Comparison of ENCODE assay signal across 24 cellular contexts in genomic region chr2:197810490-197810889, GRCh38. TPM values are rescaled to one million over a fixed set of nuclear protein-coding genes. Genes with fewer than 3 reads are reported as not detected.
"Had no signal": no experiment of that assay in that cellular context is flagged by ENCODE, and none has a peak within 500 bp of the region (broad histone marks: within the 10 kb centered on the region; RNA-seq: fewer than 3 reads in every experiment).

No MANE protein-coding gene starts in this region.

- DNase-seq: dorsolateral prefrontal cortex; effector CD8-positive, alpha-beta T cell; heart right ventricle; hypothalamus; kidney glomerular epithelial cell; mammary epithelial cell; natural killer cell; right cardiac atrium; small intestine; stimulated activated CD4-positive, alpha-beta T cell treated with anti-CD3 and anti-CD28 coated beads, Interleukin-2, amount 100 ng/mL, for 48 hours; stimulated activated naive CD4-positive, alpha-beta T cell treated with Interleukin-2 at 50 U/mL for 16 hours; thyroid gland; upper lobe of left lung; uterus had no signal

- FAIRE-seq: frontal cortex, islet of Langerhans, small intestine had no signal

- H3K4me1 ChIP-seq: thyroid gland, uterus had no signal

- H3K27me3 ChIP-seq: dorsolateral prefrontal cortex, heart right ventricle, suprapubic skin, thyroid gland, upper lobe of left lung, uterus had no signal

- H3K9me3 Mint-ChIP-seq: natural killer cell had no signal

- H3K9me3 ChIP-seq: heart right ventricle, suprapubic skin, thyroid gland, upper lobe of left lung, uterus had no signal

- H3K27ac ChIP-seq: coronary artery, suprapubic skin, thyroid gland, upper lobe of left lung, uterus had no signal

- H3K4me3 Mint-ChIP-seq: natural killer cell, neural crest cell had no signal

- H3K4me3 ChIP-seq: coronary artery, suprapubic skin, thyroid gland, upper lobe of left lung, uterus had no signal

- H3K27ac Mint-ChIP-seq: natural killer cell had no signal

- H3K36me3 ChIP-seq: heart right ventricle, suprapubic skin, thyroid gland, upper lobe of left lung, uterus had no signal

- H3K36me3 Mint-ChIP-seq: natural killer cell had no signal

- ATAC-seq: esophagus mucosa, heart right ventricle, natural killer cell, right cardiac atrium had no signal

RNA-seq across cellular contexts. Expression of gene PLCL1, which starts 6.1 kb away (rescaled TPM):
- polyA plus RNA-seq: mammary epithelial cell had no signal

RNA-seq across cellular contexts. Expression of gene BOLL, which starts 25.4 kb away (rescaled TPM):
- total RNA-seq: esophagus mucosa, fibroblast of lung, frontal cortex, lower leg skin, mammary epithelial cell, mesenteric fat pad, natural killer cell, neural crest cell, osteocyte, right cardiac atrium, suprapubic skin, upper lobe of left lung, uterus had no signal
- polyA plus RNA-seq: fibroblast of lung, heart right ventricle, mammary epithelial cell, small intestine had no signal
